32 cellular contexts compared by ENCODE assay signal in the genomic region with DNA sequence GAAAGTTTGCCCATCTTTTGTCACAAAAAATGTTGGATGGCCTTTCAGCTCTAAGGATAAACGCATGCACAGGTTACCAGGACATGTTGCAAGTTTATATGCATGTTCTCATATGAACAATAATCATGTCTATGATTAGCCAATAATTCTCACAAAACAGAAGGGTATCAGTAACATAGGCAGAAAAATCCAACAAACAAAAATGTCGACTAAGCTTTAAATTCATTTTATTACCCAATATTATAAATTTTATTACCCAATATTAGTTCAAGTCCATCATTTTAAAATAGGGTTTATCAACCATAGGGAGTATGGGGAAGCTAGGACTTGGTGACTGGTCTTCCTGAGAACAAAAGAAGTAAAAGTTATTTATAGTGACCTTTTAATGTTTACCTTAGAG.
"Had no signal": no experiment of that assay in that cellular context is flagged by ENCODE, and none has a peak within 500 bp of the region (broad histone marks: within the 10 kb centered on the region; RNA-seq: fewer than 3 reads in every experiment).

No MANE protein-coding gene starts in this region.

- H3K36me3 ChIP-seq: adrenal gland, esophagus muscularis mucosa, gastrocnemius medialis, heart left ventricle had no signal

- H3K4me3 Mint-ChIP-seq: activated CD4-positive, alpha-beta memory T cell treated with anti-CD3 and anti-CD28 coated beads, Interleukin-2, amount 10 ng/mL, durations not matched to agents 7 days and 5 days; activated CD4-positive, alpha-beta T cell treated with anti-CD3 and anti-CD28 coated beads, Interleukin-2, amount 10 ng/mL, durations not matched to agents 7 days and 5 days; activated naive CD4-positive, alpha-beta T cell treated with anti-CD3 and anti-CD28 coated beads for 36 hours; activated naive CD4-positive, alpha-beta T cell treated with anti-CD3 and anti-CD28 coated beads, Interleukin-2, amount 50 U/mL, for 24 hours; activated naive CD8-positive, alpha-beta T cell treated with anti-CD3 and anti-CD28 coated beads for 36 hours; activated naive CD8-positive, alpha-beta T cell treated with anti-CD3 and anti-CD28 coated beads, Interleukin-2, amount 50 U/mL, for 24 hours; activated T-cell treated with anti-CD3 and anti-CD28 coated beads, Interleukin-2, amount 50 U/mL, for 4 hours; activated T-helper 17 cell treated with anti-CD3 and anti-CD28 coated beads, Interleukin-2, amount 50 U/mL, for 72 hours; effector memory CD8-positive, alpha-beta T cell; T-helper 17 cell; T-helper 2 cell treated with Interferon-gamma antibody and Interleukin-4, amounts not matched to agents 5 μg/mL and 100 μg/mL, for 36 hours had no signal

- H3K36me3 Mint-ChIP-seq: activated naive CD4-positive, alpha-beta T cell treated with anti-CD3 and anti-CD28 coated beads, Interleukin-2, amount 50 U/mL, for 24 hours; activated naive CD8-positive, alpha-beta T cell treated with anti-CD3 and anti-CD28 coated beads for 36 hours had no signal

- ATAC-seq: activated naive CD8-positive, alpha-beta T cell treated with anti-CD3 and anti-CD28 coated beads, Interleukin-2, amount 50 U/mL, for 24 hours; activated T-cell treated with anti-CD3 and anti-CD28 coated beads, Interleukin-2, amount 50 U/mL, for 4 hours; activated T-helper 17 cell treated with anti-CD3 and anti-CD28 coated beads, Interleukin-2, amount 50 U/mL, for 72 hours; body of pancreas; effector memory CD8-positive, alpha-beta T cell; foreskin keratinocyte; gastrocnemius medialis; heart left ventricle; T-helper 17 cell had no signal

- H3K9me3 Mint-ChIP-seq: activated CD4-positive, alpha-beta memory T cell treated with anti-CD3 and anti-CD28 coated beads, Interleukin-2, amount 10 ng/mL, durations not matched to agents 7 days and 5 days; activated CD4-positive, alpha-beta T cell treated with anti-CD3 and anti-CD28 coated beads, Interleukin-2, amount 10 ng/mL, durations not matched to agents 7 days and 5 days; activated naive CD4-positive, alpha-beta T cell treated with anti-CD3 and anti-CD28 coated beads for 36 hours; activated naive CD4-positive, alpha-beta T cell treated with anti-CD3 and anti-CD28 coated beads, Interleukin-2, amount 50 U/mL, for 24 hours; activated naive CD8-positive, alpha-beta T cell treated with anti-CD3 and anti-CD28 coated beads for 36 hours; activated naive CD8-positive, alpha-beta T cell treated with anti-CD3 and anti-CD28 coated beads, Interleukin-2, amount 50 U/mL, for 24 hours; activated T-cell treated with anti-CD3 and anti-CD28 coated beads, Interleukin-2, amount 50 U/mL, for 4 hours; activated T-helper 17 cell treated with anti-CD3 and anti-CD28 coated beads, Interleukin-2, amount 50 U/mL, for 72 hours; effector memory CD8-positive, alpha-beta T cell; T-helper 2 cell treated with Interferon-gamma antibody and Interleukin-4, amounts not matched to agents 5 μg/mL and 100 μg/mL, for 36 hours had no signal

- H3K4me1 ChIP-seq: adrenal gland, foreskin keratinocyte, gastrocnemius medialis had no signal

- H3K27ac Mint-ChIP-seq: activated CD4-positive, alpha-beta memory T cell treated with anti-CD3 and anti-CD28 coated beads, Interleukin-2, amount 10 ng/mL, durations not matched to agents 7 days and 5 days; activated CD4-positive, alpha-beta T cell treated with anti-CD3 and anti-CD28 coated beads, Interleukin-2, amount 10 ng/mL, durations not matched to agents 7 days and 5 days; activated naive CD4-positive, alpha-beta T cell treated with anti-CD3 and anti-CD28 coated beads for 36 hours; activated naive CD4-positive, alpha-beta T cell treated with anti-CD3 and anti-CD28 coated beads, Interleukin-2, amount 50 U/mL, for 24 hours; activated naive CD8-positive, alpha-beta T cell treated with anti-CD3 and anti-CD28 coated beads for 36 hours; activated T-helper 17 cell treated with anti-CD3 and anti-CD28 coated beads, Interleukin-2, amount 50 U/mL, for 72 hours; effector memory CD8-positive, alpha-beta T cell; T-helper 17 cell; T-helper 2 cell treated with Interferon-gamma antibody and Interleukin-4, amounts not matched to agents 5 μg/mL and 100 μg/mL, for 36 hours had no signal

- H3K27me3 ChIP-seq: adrenal gland, body of pancreas, esophagus muscularis mucosa, gastrocnemius medialis, heart left ventricle had no signal

- H3K4me3 ChIP-seq: adrenal gland, body of pancreas, esophagus muscularis mucosa, gastrocnemius medialis, heart left ventricle had no signal

- H3K9me3 ChIP-seq: adrenal gland, body of pancreas, esophagus muscularis mucosa, gastrocnemius medialis, heart left ventricle had no signal

- DNase-seq: activated CD4-positive, alpha-beta memory T cell treated with anti-CD3 and anti-CD28 coated beads, Interleukin-2, amount 10 ng/mL, durations not matched to agents 7 days and 5 days; activated CD4-positive, alpha-beta T cell treated with anti-CD3 and anti-CD28 coated beads for 1 hour; activated CD4-positive, alpha-beta T cell treated with anti-CD3 and anti-CD28 coated beads for 4 hours; activated CD4-positive, alpha-beta T cell treated with anti-CD3 and anti-CD28 coated beads, Interleukin-2, amount 10 ng/mL, durations not matched to agents 7 days and 5 days; activated CD4-positive, alpha-beta T cell treated with anti-CD3 and anti-CD28 coated beads, Interleukin-2, amount 50 U/mL, for 4 hours; activated CD8-positive, alpha-beta memory T cell treated with anti-CD3 and anti-CD28 coated beads, Interleukin-2, amount 50 U/mL, for 48 hours; activated effector memory CD4-positive, alpha-beta T cell treated with Interleukin-2 at 50 U/mL for 16 hours; activated naive CD4-positive, alpha-beta T cell treated with anti-CD3 and anti-CD28 coated beads for 36 hours; activated naive CD8-positive, alpha-beta T cell treated with anti-CD3 and anti-CD28 coated beads for 36 hours; activated naive CD8-positive, alpha-beta T cell treated with anti-CD3 and anti-CD28 coated beads, Interleukin-2, amount 50 U/mL, for 24 hours; activated T-cell treated with anti-CD3 and anti-CD28 coated beads for 4 hours; activated T-cell treated with anti-CD3 and anti-CD28 coated beads, Interleukin-2, amount 50 U/mL, for 4 hours; adrenal gland; amygdala; aorta; body of pancreas; caudate nucleus; cortex of kidney; dermis blood vessel endothelial cell; effector CD4-positive, alpha-beta T cell; effector memory CD8-positive, alpha-beta T cell; erythroblast; foreskin keratinocyte; gastrocnemius medialis; glutamatergic neuron; heart left ventricle; T-helper 1 cell; T-helper 17 cell had no signal

- H3K27ac ChIP-seq: adrenal gland, body of pancreas, esophagus muscularis mucosa, foreskin keratinocyte, gastrocnemius medialis, heart left ventricle had no signal

- H3K4me1 Mint-ChIP-seq: activated CD4-positive, alpha-beta memory T cell treated with anti-CD3 and anti-CD28 coated beads, Interleukin-2, amount 10 ng/mL, durations not matched to agents 7 days and 5 days; activated CD4-positive, alpha-beta T cell treated with anti-CD3 and anti-CD28 coated beads, Interleukin-2, amount 10 ng/mL, durations not matched to agents 7 days and 5 days; activated naive CD4-positive, alpha-beta T cell treated with anti-CD3 and anti-CD28 coated beads, Interleukin-2, amount 50 U/mL, for 24 hours; activated naive CD8-positive, alpha-beta T cell treated with anti-CD3 and anti-CD28 coated beads for 36 hours; activated T-helper 17 cell treated with anti-CD3 and anti-CD28 coated beads, Interleukin-2, amount 50 U/mL, for 72 hours; T-helper 17 cell had no signal
